In genomic region chrX:104972737-104973136, GRCh38 we compare ENCODE assay signal across 16 cellular contexts.
"Had no signal": no experiment of that assay in that cellular context is flagged by ENCODE, and none has a peak within 500 bp of the region (broad histone marks: within the 10 kb centered on the region; RNA-seq: fewer than 3 reads in every experiment).

No MANE protein-coding gene starts in this region.

- DNase-seq: activated CD4-positive, alpha-beta T cell treated with anti-CD3 and anti-CD28 coated beads, Interleukin-2, amount 10 ng/mL, durations not matched to agents 7 days and 5 days; activated CD4-positive, CD25-positive, alpha-beta regulatory T cell; activated CD8-positive, alpha-beta memory T cell treated with anti-CD3 and anti-CD28 coated beads for 24 hours; activated naive CD4-positive, alpha-beta T cell treated with anti-CD3 and anti-CD28 coated beads, Interleukin-2, amount 50 U/mL, for 16 hours; foreskin melanocyte; heart right ventricle; islet precursor cell; left ventricle myocardium inferior; mesendoderm; ovary; stimulated activated CD4-positive, alpha-beta T cell treated with anti-CD3 and anti-CD28 coated beads, Interleukin-4, amount 100 ng/mL, for 4 hours; stimulated activated naive CD8-positive, alpha-beta T cell treated with anti-CD3 and anti-CD28 coated beads, Interleukin-15, amount 100 ng/mL, for 72 hours; T-helper 17 cell; testis had no signal

- H3K4me1 ChIP-seq: heart right ventricle, left ventricle myocardium inferior, testis had no signal

- H3K27me3 Mint-ChIP-seq: activated CD4-positive, alpha-beta T cell treated with anti-CD3 and anti-CD28 coated beads, Interleukin-2, amount 10 ng/mL, durations not matched to agents 7 days and 5 days; activated T-helper 17 cell treated with anti-CD3 and anti-CD28 coated beads, Interleukin-2, amount 50 U/mL, for 72 hours; stimulated activated naive CD8-positive, alpha-beta T cell treated with anti-CD3 and anti-CD28 coated beads, Interleukin-15, amount 100 ng/mL, for 72 hours; T-helper 17 cell had no signal

- ATAC-seq: activated T-helper 17 cell treated with anti-CD3 and anti-CD28 coated beads, Interleukin-2, amount 50 U/mL, for 72 hours; heart right ventricle; stimulated activated naive CD8-positive, alpha-beta T cell treated with anti-CD3 and anti-CD28 coated beads, Interleukin-15, amount 100 ng/mL, for 72 hours; T-helper 17 cell had no signal

- H3K4me1 Mint-ChIP-seq: activated CD4-positive, alpha-beta T cell treated with anti-CD3 and anti-CD28 coated beads, Interleukin-2, amount 10 ng/mL, durations not matched to agents 7 days and 5 days; activated T-helper 17 cell treated with anti-CD3 and anti-CD28 coated beads, Interleukin-2, amount 50 U/mL, for 72 hours; neural crest cell; stimulated activated naive CD8-positive, alpha-beta T cell treated with anti-CD3 and anti-CD28 coated beads, Interleukin-15, amount 100 ng/mL, for 72 hours; T-helper 17 cell had no signal

- H3K27me3 ChIP-seq: ovary, testis had no signal

- H3K9me3 ChIP-seq: heart right ventricle, left ventricle myocardium inferior, ovary, testis had no signal

- H3K36me3 ChIP-seq: heart right ventricle, left ventricle myocardium inferior, ovary had no signal

- H3K27ac ChIP-seq: heart right ventricle, left ventricle myocardium inferior, ovary, testis had no signal

- H3K27ac Mint-ChIP-seq: activated CD4-positive, alpha-beta T cell treated with anti-CD3 and anti-CD28 coated beads, Interleukin-2, amount 10 ng/mL, durations not matched to agents 7 days and 5 days; activated T-helper 17 cell treated with anti-CD3 and anti-CD28 coated beads, Interleukin-2, amount 50 U/mL, for 72 hours; stimulated activated naive CD8-positive, alpha-beta T cell treated with anti-CD3 and anti-CD28 coated beads, Interleukin-15, amount 100 ng/mL, for 72 hours; T-helper 17 cell had no signal

- H3K9me3 Mint-ChIP-seq: activated CD4-positive, alpha-beta T cell treated with anti-CD3 and anti-CD28 coated beads, Interleukin-2, amount 10 ng/mL, durations not matched to agents 7 days and 5 days; activated T-helper 17 cell treated with anti-CD3 and anti-CD28 coated beads, Interleukin-2, amount 50 U/mL, for 72 hours; stimulated activated naive CD8-positive, alpha-beta T cell treated with anti-CD3 and anti-CD28 coated beads, Interleukin-15, amount 100 ng/mL, for 72 hours had no signal

- H3K4me3 ChIP-seq: heart right ventricle, left ventricle myocardium inferior, ovary, testis had no signal

- H3K4me3 Mint-ChIP-seq: activated CD4-positive, alpha-beta T cell treated with anti-CD3 and anti-CD28 coated beads, Interleukin-2, amount 10 ng/mL, durations not matched to agents 7 days and 5 days; activated T-helper 17 cell treated with anti-CD3 and anti-CD28 coated beads, Interleukin-2, amount 50 U/mL, for 72 hours; neural crest cell; stimulated activated naive CD8-positive, alpha-beta T cell treated with anti-CD3 and anti-CD28 coated beads, Interleukin-15, amount 100 ng/mL, for 72 hours; T-helper 17 cell had no signal
